1 cellular context compared by ENCODE assay signal in the genomic region with DNA sequence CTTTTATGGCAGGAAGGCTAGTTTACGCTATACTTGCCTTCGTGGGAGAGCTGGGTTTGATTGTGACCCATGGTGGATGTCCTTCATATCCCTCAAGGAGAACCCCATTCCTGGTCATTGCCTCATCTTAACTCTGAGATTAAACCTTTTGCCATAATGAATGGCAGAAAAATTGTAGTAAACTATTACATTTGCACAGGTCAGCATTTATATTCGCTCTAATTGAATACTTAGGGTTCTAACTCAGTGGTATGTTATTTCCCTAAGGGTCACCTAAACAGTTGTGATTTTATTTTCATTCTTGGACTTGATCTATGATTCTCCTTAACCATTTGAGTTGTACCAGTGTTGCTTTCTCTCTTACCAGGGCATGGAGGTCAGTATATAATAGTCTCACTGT.
A peak's percentile ranks its signal among the peaks of the same experiment; 100 is the strongest.
TF ChIP-seq lines count a peak whose summit lies in the region.

No MANE protein-coding gene starts in this region.

TF ChIP-seq in K562, 482 proteins besides CTCF, POLR2A, EP300 and RAD21 (continued from another document):
- TF ChIP-seq, protein P1, sequence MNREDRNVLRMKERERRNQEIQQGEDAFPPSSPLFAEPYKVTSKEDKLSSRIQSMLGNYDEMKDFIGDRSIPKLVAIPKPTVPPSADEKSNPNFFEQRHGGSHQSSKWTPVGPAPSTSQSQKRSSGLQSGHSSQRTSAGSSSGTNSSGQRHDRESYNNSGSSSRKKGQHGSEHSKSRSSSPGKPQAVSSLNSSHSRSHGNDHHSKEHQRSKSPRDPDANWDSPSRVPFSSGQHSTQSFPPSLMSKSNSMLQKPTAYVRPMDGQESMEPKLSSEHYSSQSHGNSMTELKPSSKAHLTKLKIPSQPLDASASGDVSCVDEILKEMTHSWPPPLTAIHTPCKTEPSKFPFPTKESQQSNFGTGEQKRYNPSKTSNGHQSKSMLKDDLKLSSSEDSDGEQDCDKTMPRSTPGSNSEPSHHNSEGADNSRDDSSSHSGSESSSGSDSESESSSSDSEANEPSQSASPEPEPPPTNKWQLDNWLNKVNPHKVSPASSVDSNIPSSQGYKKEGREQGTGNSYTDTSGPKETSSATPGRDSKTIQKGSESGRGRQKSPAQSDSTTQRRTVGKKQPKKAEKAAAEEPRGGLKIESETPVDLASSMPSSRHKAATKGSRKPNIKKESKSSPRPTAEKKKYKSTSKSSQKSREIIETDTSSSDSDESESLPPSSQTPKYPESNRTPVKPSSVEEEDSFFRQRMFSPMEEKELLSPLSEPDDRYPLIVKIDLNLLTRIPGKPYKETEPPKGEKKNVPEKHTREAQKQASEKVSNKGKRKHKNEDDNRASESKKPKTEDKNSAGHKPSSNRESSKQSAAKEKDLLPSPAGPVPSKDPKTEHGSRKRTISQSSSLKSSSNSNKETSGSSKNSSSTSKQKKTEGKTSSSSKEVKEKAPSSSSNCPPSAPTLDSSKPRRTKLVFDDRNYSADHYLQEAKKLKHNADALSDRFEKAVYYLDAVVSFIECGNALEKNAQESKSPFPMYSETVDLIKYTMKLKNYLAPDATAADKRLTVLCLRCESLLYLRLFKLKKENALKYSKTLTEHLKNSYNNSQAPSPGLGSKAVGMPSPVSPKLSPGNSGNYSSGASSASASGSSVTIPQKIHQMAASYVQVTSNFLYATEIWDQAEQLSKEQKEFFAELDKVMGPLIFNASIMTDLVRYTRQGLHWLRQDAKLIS (CRISPR knock-in tag; IDR thresholded peaks at IDR 0.05): no peak
- peak; percentile 48 for TF ChIP-seq ZNF316 (IDR thresholded peaks at IDR 0.05)
- no peak for TF ChIP-seq TAF7 (tag; IDR thresholded peaks at IDR 0.05)
- peak; percentile 3; the same call in 1 of the 2 replicates for TF ChIP-seq MAFK (IDR thresholded peaks at IDR 0.05; ENCODE audit: low read length)
- no peak for TF ChIP-seq CAMTA2 (CRISPR knock-in tag; conservative IDR thresholded peaks at IDR 0.05)
- no peak for TF ChIP-seq NFIC (IDR thresholded peaks at IDR 0.05)
TF ChIP-seq in K562: peak in this region for 2.
